In genomic region chr2:236517463-236518077, GRCh38 we compare ENCODE assay signal across 23 cellular contexts. TPM values are rescaled to one million over a fixed set of nuclear protein-coding genes. Genes with fewer than 3 reads are reported as not detected.
DNase-seq lines count a peak whose midpoint lies in the region; ATAC-seq, FAIRE-seq and TF ChIP-seq lines count a peak whose summit lies in the region.
"Had no signal": no experiment of that assay in that cellular context is flagged by ENCODE, and none has a peak within 500 bp of the region (broad histone marks: within the 10 kb centered on the region; RNA-seq: fewer than 3 reads in every experiment).

No MANE protein-coding gene starts in this region.

- DNase-seq in heart right ventricle (no peak), Right ventricle myocardium superior (no peak), GM12892 (ENCODE audit: insufficient read length) (no peak), dermis microvascular lymphatic vessel endothelial cell (ENCODE audit: low read depth in 2 of 2) (peak; percentile 55 to 83), lung microvascular endothelial cell (ENCODE audit: low read depth in 2 of 2) (peak; percentile 9 to 66), NCI-H82 treated with DMSO at 0.1 percent for 48 hours (lab: John Stamatoyannopoulos, UW; ENCODE audit: unreplicated experiment) (no peak)
- DNase-seq: AML-193, COR-L47, DND-41, IMR-90, NCI-H1105 treated with DMSO at 0.1 percent for 48 hours, NCI-H2029 treated with DMSO at 0.1 percent for 48 hours, NCI-H2171 treated with DMSO at 0.1 percent for 48 hours, NCI-H446, T-cell had no signal

- no peak overlapping the region for H3K4me3 ChIP-seq in heart right ventricle
- H3K4me3 ChIP-seq: SJCRH30 had no signal

- H3K27ac ChIP-seq in heart right ventricle = peak overlapping the region in 7 of 10 donors; percentile 19 to 69 (median 52)
- H3K27ac ChIP-seq: KMS-11, RWPE1, SJCRH30 had no signal

- H3K4me1 ChIP-seq in heart right ventricle = peaks cover 0 to 22% (median 7%) of the 10 kb centered on the region in 9 donors

- WGBS in heart right ventricle, 2 donors = 46 to 52% methylated on average over 7 of the region's 7 CpGs

- no peak for TF ChIP-seq CTCF in heart right ventricle (IDR thresholded peaks at IDR 0.05)

- no peaks in the 10 kb centered on the region for H3K36me3 ChIP-seq in heart right ventricle
- H3K36me3 ChIP-seq: SJCRH30 had no signal

- peak; percentile 30 for FAIRE-seq in GM12892 (lab: Jason Lieb, UNC)
- FAIRE-seq: GM18507, HTR-8/SVneo had no signal

- ATAC-seq in heart right ventricle (peak in 5 of 8 donors; percentile 42 to 88 (median 64)), Right ventricle myocardium superior (ENCODE audit: poor library complexity) (no peak), GM18511 (IDR thresholded peaks at IDR 0.05; ENCODE audit: unreplicated experiment) (no peak), GM21447 (IDR thresholded peaks at IDR 0.05; ENCODE audit: unreplicated experiment) (no peak)
- ATAC-seq: T-cell had no signal

- no peak for TF ChIP-seq POLR2A in GM12892 (IDR thresholded peaks at IDR 0.05; ENCODE audit: low read depth, low read length)

- H3K27me3 ChIP-seq in heart right ventricle = no peaks in the 10 kb centered on the region
- H3K27me3 ChIP-seq: SJCRH30 had no signal

- H3K9me3 ChIP-seq in heart right ventricle = no peaks in the 10 kb centered on the region
- H3K9me3 ChIP-seq: SJCRH30 had no signal

- intact Hi-C loops in heart right ventricle (cut with DNase I) = loop anchor here in 4 of 10 donors (10.0 kb wide), 3 partner anchors 47 to 167 kb away; partner anchors contain the start of gene ACKR3 (in 3 of the 4)
- intact Hi-C loops in Right ventricle myocardium superior (cut with DNase I) = loop anchor here (10.0 kb wide), 1 partner anchor 163 kb away; no protein-coding TSS in a partner anchor

RNA-seq across cellular contexts. Expression of gene ACKR3, which starts 52.1 kb away (rescaled TPM):
- total RNA-seq in heart right ventricle (100 to 1,000 TPM in 1 of 10 donors, 10 to 100 TPM in 9; 17.7 to 102 (median 49.3) TPM), Right ventricle myocardium superior (27.9 TPM), dermis microvascular lymphatic vessel endothelial cell (6.8 and 20.7 TPM in 2 replicates), lung microvascular endothelial cell (5.0 and 17.9 TPM in 2 replicates)
- polyA plus RNA-seq in heart right ventricle = 10 to 100 TPM; 18.5 to 23.2 TPM
- polyA plus RNA-seq in GM12892 (2012; ENCODE audit: missing spikeins) = 8.4 TPM
- total RNA-seq: G401, IMR-90 had no signal
- polyA plus RNA-seq: IMR-90 had no signal

Comparison
In these comparisons a context has a peak if more than half of its experiments do, and no peak if none do; other contexts are left out.
1. ATAC-seq: peak in heart right ventricle (5 of 8); none in Right ventricle myocardium superior (single experiment), GM18511 (single experiment) and GM21447 (single experiment).
2. DNase-seq: peak in dermis microvascular lymphatic vessel endothelial cell (2 of 2) and lung microvascular endothelial cell (2 of 2); none in heart right ventricle (0 of 2), Right ventricle myocardium superior (single experiment), GM12892 (single experiment) and NCI-H82 treated with DMSO at 0.1 percent for 48 hours (single experiment).